In genomic region chr3:66557166-66557565, GRCh38 we compare ENCODE assay signal across 32 cellular contexts.
"Had no signal": no experiment of that assay in that cellular context is flagged by ENCODE, and none has a peak within 500 bp of the region (broad histone marks: within the 10 kb centered on the region; RNA-seq: fewer than 3 reads in every experiment).

No MANE protein-coding gene starts in this region.

- H3K27ac Mint-ChIP-seq: activated CD4-positive, alpha-beta memory T cell treated with anti-CD3 and anti-CD28 coated beads, Interleukin-2, amount 10 ng/mL, durations not matched to agents 7 days and 5 days; activated CD8-positive, alpha-beta memory T cell treated with anti-CD3 and anti-CD28 coated beads, Interleukin-2, amount 10 ng/mL, durations not matched to agents 7 days and 5 days; activated naive CD4-positive, alpha-beta T cell treated with anti-CD3 and anti-CD28 coated beads, Interleukin-2, amount 10 ng/mL, durations not matched to agents 7 days and 5 days; activated naive CD8-positive, alpha-beta T cell; activated naive CD8-positive, alpha-beta T cell treated with anti-CD3 and anti-CD28 coated beads, Interleukin-2, amount 50 U/mL, for 24 hours; brain had no signal

- H3K4me3 ChIP-seq: K562 had no signal

- DNase-seq: activated CD4-positive, alpha-beta memory T cell treated with anti-CD3 and anti-CD28 coated beads, Interleukin-2, amount 10 ng/mL, durations not matched to agents 7 days and 5 days; activated CD4-positive, alpha-beta T cell treated with anti-CD3 and anti-CD28 coated beads for 1 hour; activated CD4-positive, alpha-beta T cell treated with anti-CD3 and anti-CD28 coated beads for 48 hours; activated CD4-positive, CD25-positive, alpha-beta regulatory T cell; activated CD8-positive, alpha-beta memory T cell treated with anti-CD3 and anti-CD28 coated beads for 24 hours; activated CD8-positive, alpha-beta memory T cell treated with anti-CD3 and anti-CD28 coated beads, Interleukin-2, amount 10 ng/mL, durations not matched to agents 7 days and 5 days; activated CD8-positive, alpha-beta memory T cell treated with anti-CD3 and anti-CD28 coated beads, Interleukin-2, amount 50 U/mL, for 48 hours; activated effector memory CD4-positive, alpha-beta T cell treated with Interleukin-2 at 50 U/mL for 16 hours; activated naive CD4-positive, alpha-beta T cell treated with anti-CD3 and anti-CD28 coated beads, Interleukin-2, amount 10 ng/mL, durations not matched to agents 7 days and 5 days; activated naive CD8-positive, alpha-beta T cell treated with anti-CD3 and anti-CD28 coated beads, Interleukin-2, amount 50 U/mL, for 24 hours; activated T-cell treated with anti-CD3 and anti-CD28 coated beads, Interleukin-2, amount 50 U/mL, for 48 hours; anterior cingulate cortex; NCI-H1092 treated with DMSO at 0.1 percent for 48 hours; NCI-H1417; NCI-H146; NCI-H187; NCI-H2029 treated with DMSO at 0.1 percent for 48 hours; NCI-H2107; NCI-H2171; NCI-H510A; NCI-H526; NCI-H748 treated with DMSO at 0.1 percent for 48 hours; NK-92 treated with Interleukin-12 subunit alpha and Interleukin-12 subunit beta, amount 100 ng/mL, for 24 hours; Right ventricle myocardium superior; SW 1271; T-helper 1 cell; T-helper 2 cell; T-helper 9 cell had no signal

- H3K27ac ChIP-seq: VCaP had no signal

- ATAC-seq: activated CD8-positive, alpha-beta memory T cell treated with anti-CD3 and anti-CD28 coated beads, Interleukin-2, amount 10 ng/mL, durations not matched to agents 7 days and 5 days; activated naive CD8-positive, alpha-beta T cell treated with anti-CD3 and anti-CD28 coated beads, Interleukin-2, amount 50 U/mL, for 24 hours; K562 had no signal

- H3K36me3 Mint-ChIP-seq: activated CD8-positive, alpha-beta memory T cell treated with anti-CD3 and anti-CD28 coated beads, Interleukin-2, amount 10 ng/mL, durations not matched to agents 7 days and 5 days; activated naive CD8-positive, alpha-beta T cell had no signal

- FAIRE-seq: K562 had no signal

- H3K4me3 Mint-ChIP-seq: activated CD4-positive, alpha-beta memory T cell treated with anti-CD3 and anti-CD28 coated beads, Interleukin-2, amount 10 ng/mL, durations not matched to agents 7 days and 5 days; activated CD8-positive, alpha-beta memory T cell treated with anti-CD3 and anti-CD28 coated beads, Interleukin-2, amount 10 ng/mL, durations not matched to agents 7 days and 5 days; activated naive CD4-positive, alpha-beta T cell treated with anti-CD3 and anti-CD28 coated beads, Interleukin-2, amount 10 ng/mL, durations not matched to agents 7 days and 5 days; activated naive CD8-positive, alpha-beta T cell; activated naive CD8-positive, alpha-beta T cell treated with anti-CD3 and anti-CD28 coated beads, Interleukin-2, amount 50 U/mL, for 24 hours; brain had no signal

- H3K27me3 Mint-ChIP-seq: activated CD4-positive, alpha-beta memory T cell treated with anti-CD3 and anti-CD28 coated beads, Interleukin-2, amount 10 ng/mL, durations not matched to agents 7 days and 5 days; activated CD8-positive, alpha-beta memory T cell treated with anti-CD3 and anti-CD28 coated beads, Interleukin-2, amount 10 ng/mL, durations not matched to agents 7 days and 5 days; activated naive CD8-positive, alpha-beta T cell had no signal
